ENCODE assay signal across 8 cellular contexts in genomic region chr2:60794271-60794863, GRCh38. TPM values are rescaled to one million over a fixed set of nuclear protein-coding genes. Genes with fewer than 3 reads are reported as not detected.
DNase-seq lines count a peak whose midpoint lies in the region; ATAC-seq, FAIRE-seq and TF ChIP-seq lines count a peak whose summit lies in the region.

No MANE protein-coding gene starts in this region.

- ATAC-seq in thoracic aorta (ENCODE audit: insufficient number of reproducible peaks, low FRiP score, low read depth) (no peak), GM21825 (IDR thresholded peaks at IDR 0.05; ENCODE audit: unreplicated experiment) (no peak)

- POLR2A ChIA-PET in A673 (lab: Charles Lee; ENCODE audit: low non-redundant PET) (no interaction called here), RWPE1 (lab: Yijun Ruan, JAX; ENCODE audit: low non-redundant PET) (no interaction called here)

- peak; percentile 16 for FAIRE-seq in GM12891 (lab: Jason Lieb, UNC)

- H3K36me3 ChIP-seq in A673 (ENCODE audit: insufficient read depth, low read length, poor library complexity, severe bottlenecking) (peaks cover 62% of the 10 kb centered on the region), thoracic aorta (peaks cover 32% of the 10 kb centered on the region)

- no peak for TF ChIP-seq POLR2A in GM12891 (IDR thresholded peaks at IDR 0.05; ENCODE audit: low read depth, low read length)

- DNase-seq in A673 (ENCODE audit: low spot score) = peak; percentile 58
- no peak for DNase-seq in GM12891 (ENCODE audit: insufficient read length, low spot score)
- DNase-seq in RWPE1 (ENCODE audit: low spot score) = peak; percentile 36
- DNase-seq in foreskin fibroblast = peak in 1 of 2 donors; percentile 26
- no peak for DNase-seq in thoracic aorta (ENCODE audit: low spot score)
- DNase-seq in middle frontal gyrus (ENCODE audit: extremely low spot score, low spot score) = no peak
- DNase-seq in C1 segment of cervical spinal cord (lab: John Stamatoyannopoulos, UW) = no peak

- BruUV-seq in A673 (replicated peaks; lab: Mats Ljungman, UMichigan) = no TSS peak

- CTCF ChIA-PET in A673 (lab: Charles Lee) (no interaction called here), RWPE1 (lab: Yijun Ruan, JAX) (interaction anchor here (1.1 kb wide), 2 partner anchors 10 to 11 kb away, joined by 4 read pairs; no protein-coding TSS in a partner anchor)

- H3K4me3 ChIP-seq in A673 (ENCODE audit: low read depth, low read length, poor library complexity, severe bottlenecking) (no peak overlapping the region), foreskin fibroblast (ENCODE audit: low read depth in 1 of 2, low read length in 2 of 2) (no peak overlapping the region), thoracic aorta (no peak overlapping the region)

- H3K27me3 ChIP-seq in A673 (replicated peaks; ENCODE audit: insufficient read depth, low read depth, low read length, poor library complexity) = no peaks in the 10 kb centered on the region
- H3K27me3 ChIP-seq in thoracic aorta (replicated peaks; ENCODE audit: insufficient read depth) = no peaks in the 10 kb centered on the region

- H3K9me3 ChIP-seq in A673 (ENCODE audit: low read depth, low read length, poor library complexity, severe bottlenecking) = no peaks in the 10 kb centered on the region
- H3K9me3 ChIP-seq in thoracic aorta = no peaks in the 10 kb centered on the region

- intact Hi-C loops in A673 (cut with micrococcal nuclease; ENCODE audit: unreplicated experiment) = loop anchor here (2.0 kb wide), 1 partner anchor 204 kb away; no protein-coding TSS in a partner anchor

- H3K27ac ChIP-seq in A673 (ENCODE audit: low read depth, low read length, poor library complexity, severe bottlenecking) (no peak overlapping the region), RWPE1 (no peak overlapping the region), thoracic aorta (no peak overlapping the region)

- TF ChIP-seq CTCF in A673 (conservative IDR thresholded peaks at IDR 0.05; ENCODE audit: low read depth, low read length) (peak; percentile 68), RWPE1 (conservative IDR thresholded peaks at IDR 0.05; ENCODE audit: low read depth) (peak; percentile 56), foreskin fibroblast (IDR thresholded peaks at IDR 0.05; ENCODE audit: low read depth, low read length) (peak; percentile 38), thoracic aorta (IDR thresholded peaks at IDR 0.05) (peak; percentile 26)

- H3K4me1 ChIP-seq in A673 (ENCODE audit: insufficient read depth, low read length, poor library complexity, severe bottlenecking) (peaks cover 13% of the 10 kb centered on the region), thoracic aorta (ENCODE audit: control insufficient read depth in 1 of 2, low read depth in 2 of 2) (no peaks in the 10 kb centered on the region)

TF ChIP-seq in GM12891, 5 proteins besides CTCF, POLR2A, EP300 and RAD21:
- no peak for TF ChIP-seq TAF1 (IDR thresholded peaks at IDR 0.05; ENCODE audit: low read depth, low read length)
- no peak for TF ChIP-seq PAX5 (IDR thresholded peaks at IDR 0.05; ENCODE audit: insufficient read depth, low read length, severe bottlenecking)
- no peak for TF ChIP-seq SPI1 (IDR thresholded peaks at IDR 0.05; ENCODE audit: low read depth, low read length)
- TF ChIP-seq POU2F2 (IDR thresholded peaks at IDR 0.05; ENCODE audit: low read depth, low read length) = no peak
- TF ChIP-seq POLR2AphosphoS5 (IDR thresholded peaks at IDR 0.05; ENCODE audit: low read depth, low read length) = no peak
TF ChIP-seq in GM12891: peak in this region for 0.

RNA-seq across cellular contexts. Expression of gene PAPOLG, which starts 38.3 kb away (rescaled TPM):
- total RNA-seq in A673 (2021) (15.2 and 17.4 TPM in 2 replicates), thoracic aorta (10 to 100 TPM; 14.5 to 21.9 TPM)
- 3.0 TPM for polyA plus RNA-seq in GM12891 (2012; ENCODE audit: low read depth, missing spikeins)

Comparison
In these comparisons a context has a peak if more than half of its experiments do, and no peak if none do; other contexts are left out.
1. DNase-seq: peak in A673 (single experiment) and RWPE1 (single experiment); none in GM12891 (single experiment), thoracic aorta (single experiment), middle frontal gyrus (single experiment) and C1 segment of cervical spinal cord (0 of 14).
2. Peak in every context shown above with its lines, with median percentiles within 50 percentile points of each other: CTCF ChIP-seq.